8 cellular contexts compared by ENCODE assay signal in the genomic region with DNA sequence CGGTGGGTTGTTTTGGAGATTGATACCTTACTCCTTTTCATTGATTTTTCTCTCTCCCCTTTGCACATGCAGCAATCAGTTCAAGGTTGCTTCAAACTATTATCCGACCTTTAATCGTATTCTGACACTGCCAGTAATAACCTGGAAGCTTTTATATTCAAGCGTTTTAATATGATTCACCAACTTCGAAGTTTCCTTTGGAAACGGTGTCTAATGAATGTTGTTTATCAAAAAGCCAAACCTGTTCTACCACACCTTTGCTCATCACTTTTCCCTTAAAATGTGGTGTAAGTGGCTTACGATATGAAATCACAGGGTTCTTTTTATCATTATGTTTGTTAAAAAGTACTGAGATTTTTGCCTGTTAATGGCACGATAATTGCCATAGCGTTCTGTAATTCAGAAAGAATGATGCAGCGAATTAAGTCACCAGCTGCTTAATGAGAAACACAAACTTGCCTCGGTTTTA. TPM values are rescaled to one million over a fixed set of nuclear protein-coding genes. Genes with fewer than 3 reads are reported as not detected.
A peak's percentile ranks its signal among the peaks of the same experiment; 100 is the strongest.
DNase-seq lines count a peak whose midpoint lies in the region; ATAC-seq, FAIRE-seq and TF ChIP-seq lines count a peak whose summit lies in the region.

No MANE protein-coding gene starts in this region.

- H3K9me2 ChIP-seq in GM23248 (ENCODE audit: insufficient read depth): no peaks in the 10 kb centered on the region

- 0 to 2% methylated on average over 11 of the region's 11 CpGs for whole genome bisulfite sequencing in GM23248 (ENCODE audit: low coverage in 1 of 2, low lambda C conversion rate in 2 of 2, missing lambda C conversion rate in 2 of 2), 2 experiments
- WGBS in liver: 18% methylated on average over 11 of the region's 11 CpGs

- ATAC-seq in HG03175 (IDR thresholded peaks at IDR 0.05; ENCODE audit: unreplicated experiment): no peak

- in situ Hi-C loops in GM23248 (cut with MboI): no loop called here

- intact Hi-C loops in tibial artery (cut with DNase I; ENCODE audit: low total_unique reads): no loop called here

- no peak for FAIRE-seq in astrocyte (lab: Jason Lieb, UNC)

- no peaks in the 10 kb centered on the region for H3K27me3 Mint-ChIP-seq in astrocyte (ENCODE audit: low read depth, unreplicated experiment)

- TF ChIP-seq CTCF in astrocyte (IDR thresholded peaks at IDR 0.05; ENCODE audit: insufficient read depth, low read depth, low read length): no peak
- TF ChIP-seq CTCF in liver (IDR thresholded peaks at IDR 0.05; ENCODE audit: low read depth, low read length, missing input control): no peak
- TF ChIP-seq CTCF in tibial artery (IDR thresholded peaks at IDR 0.05): no peak

- peak overlapping the region; percentile 96 for H3K4me3 Mint-ChIP-seq in astrocyte (ENCODE audit: unreplicated experiment)

- H3K4me3 ChIP-seq in GM23248 (peak overlapping the region; percentile 99), astrocyte (ENCODE audit: insufficient read depth, low read depth, low read length) (peak overlapping the region; percentile 82), liver (ENCODE audit: low read depth in 1 of 3, low read length in 3 of 3) (peak overlapping the region; percentile 55 to 98 (median 72)), tibial artery (peak overlapping the region; percentile 68 to 82)

- H3K27ac Mint-ChIP-seq in astrocyte (ENCODE audit: unreplicated experiment): peak overlapping the region; percentile 96

- H3K79me2 ChIP-seq in GM23248 (ENCODE audit: insufficient read depth) (peaks cover 58% of the 10 kb centered on the region), astrocyte (ENCODE audit: insufficient read depth, low read length) (peaks cover 55% of the 10 kb centered on the region)

- no peaks in the 10 kb centered on the region for H4K20me1 ChIP-seq in GM23248 (ENCODE audit: insufficient read depth)
- H4K20me1 ChIP-seq in astrocyte (ENCODE audit: insufficient read depth, low read length): peaks cover 22% of the 10 kb centered on the region

- peaks cover 2% of the 10 kb centered on the region for H3K36me3 Mint-ChIP-seq in astrocyte (ENCODE audit: low read depth, unreplicated experiment)

- no peaks in the 10 kb centered on the region for H3K9me3 Mint-ChIP-seq in astrocyte (ENCODE audit: unreplicated experiment)

- H3K36me3 ChIP-seq in GM23248 (ENCODE audit: low read depth): no peaks in the 10 kb centered on the region
- H3K36me3 ChIP-seq in astrocyte (ENCODE audit: insufficient read depth, low read length): no peaks in the 10 kb centered on the region
- H3K36me3 ChIP-seq in liver (ENCODE audit: control insufficient read depth in 4 of 4, insufficient read depth in 3 of 4, low read depth in 1 of 4, low read length in 3 of 4): no peaks in the 10 kb centered on the region
- H3K36me3 ChIP-seq in tibial artery: no peaks in the 10 kb centered on the region

- H3K4me2 ChIP-seq in GM23248 (ENCODE audit: unreplicated experiment): peak overlapping the region; percentile 96
- H3K4me2 ChIP-seq in astrocyte (ENCODE audit: low read length): peak overlapping the region; percentile 96

- DNase-seq in A172 (ENCODE audit: low spot score) (peak; percentile 6), GM23248 (peak; percentile 54), astrocyte (ENCODE audit: low read depth) (peak; percentile 18), tibial artery (no peak), H4 (ENCODE audit: low spot score) (no peak), GM03348 (ENCODE audit: low spot score) (no peak)

- no peaks in the 10 kb centered on the region for H3K9me3 ChIP-seq in GM23248 (ENCODE audit: low read depth)
- H3K9me3 ChIP-seq in astrocyte (ENCODE audit: insufficient read depth, low read depth, low read length): no peaks in the 10 kb centered on the region
- H3K9me3 ChIP-seq in liver (ENCODE audit: control insufficient read depth in 4 of 4, low read length in 3 of 4): no peaks in the 10 kb centered on the region
- H3K9me3 ChIP-seq in tibial artery: no peaks in the 10 kb centered on the region

- H3K9ac ChIP-seq in GM23248 (peak overlapping the region; percentile 95), astrocyte (ENCODE audit: low read length) (peak overlapping the region; percentile 86), liver (ENCODE audit: low read depth in 1 of 2, low read length in 2 of 2) (peak overlapping the region; percentile 77 to 82)

- H3K4me1 ChIP-seq in GM23248 (ENCODE audit: insufficient read depth): peaks cover 29% of the 10 kb centered on the region
- H3K4me1 ChIP-seq in astrocyte (ENCODE audit: insufficient read depth, low read length): peaks cover 5% of the 10 kb centered on the region
- peaks cover 2 to 19% (median 13%) of the 10 kb centered on the region in 4 donors for H3K4me1 ChIP-seq in liver (ENCODE audit: control insufficient read depth in 4 of 4, insufficient read depth in 4 of 4, low read length in 3 of 4)
- peaks cover 0 to 23% (median 13%) of the 10 kb centered on the region in 4 donors for H3K4me1 ChIP-seq in tibial artery

- H3K4me1 Mint-ChIP-seq in astrocyte (ENCODE audit: low read depth, unreplicated experiment): peaks cover 15% of the 10 kb centered on the region

- peak overlapping the region; percentile 79 for H3K27ac ChIP-seq in GM23248
- H3K27ac ChIP-seq in astrocyte (ENCODE audit: low read depth, low read length): peak overlapping the region; percentile 75
- peak overlapping the region; percentile 82 to 88 for H3K27ac ChIP-seq in liver (ENCODE audit: low read depth in 1 of 2, low read length in 2 of 2)
- peak overlapping the region; percentile 97 to 99 for H3K27ac ChIP-seq in tibial artery

- H3F3A ChIP-seq in GM23248 (ENCODE audit: insufficient read depth): peaks cover 5% of the 10 kb centered on the region; the same call in 1 of the 2 replicates

- TF ChIP-seq RAD21 in liver (IDR thresholded peaks at IDR 0.05): no peak

- H2AFZ ChIP-seq in GM23248 (peak overlapping the region; percentile 74), astrocyte (ENCODE audit: low read depth, low read length) (peak overlapping the region; percentile 67)

- H3K27me3 ChIP-seq in GM23248 (replicated peaks; ENCODE audit: insufficient read depth) (no peaks in the 10 kb centered on the region), astrocyte (ENCODE audit: insufficient read depth, low read length) (no peaks in the 10 kb centered on the region), liver (ENCODE audit: control insufficient read depth in 4 of 4, insufficient read depth in 4 of 4, low read length in 3 of 4) (no peaks in the 10 kb centered on the region), tibial artery (no peaks in the 10 kb centered on the region)

TF ChIP-seq in liver, 16 proteins besides CTCF, POLR2A, EP300 and RAD21:
- no peak for TF ChIP-seq JUND (IDR thresholded peaks at IDR 0.05)
- no peak for TF ChIP-seq GABPA (IDR thresholded peaks at IDR 0.05 in 1 of 2, conservative IDR thresholded peaks at IDR 0.05 in 1 of 2)
- no peak for TF ChIP-seq FOXA1 (IDR thresholded peaks at IDR 0.05)
- no peak for TF ChIP-seq FOXA2 (IDR thresholded peaks at IDR 0.05)
- no peak for TF ChIP-seq YY1 (IDR thresholded peaks at IDR 0.05)
- no peak for TF ChIP-seq SP1 (IDR thresholded peaks at IDR 0.05)
- TF ChIP-seq, protein P1, sequence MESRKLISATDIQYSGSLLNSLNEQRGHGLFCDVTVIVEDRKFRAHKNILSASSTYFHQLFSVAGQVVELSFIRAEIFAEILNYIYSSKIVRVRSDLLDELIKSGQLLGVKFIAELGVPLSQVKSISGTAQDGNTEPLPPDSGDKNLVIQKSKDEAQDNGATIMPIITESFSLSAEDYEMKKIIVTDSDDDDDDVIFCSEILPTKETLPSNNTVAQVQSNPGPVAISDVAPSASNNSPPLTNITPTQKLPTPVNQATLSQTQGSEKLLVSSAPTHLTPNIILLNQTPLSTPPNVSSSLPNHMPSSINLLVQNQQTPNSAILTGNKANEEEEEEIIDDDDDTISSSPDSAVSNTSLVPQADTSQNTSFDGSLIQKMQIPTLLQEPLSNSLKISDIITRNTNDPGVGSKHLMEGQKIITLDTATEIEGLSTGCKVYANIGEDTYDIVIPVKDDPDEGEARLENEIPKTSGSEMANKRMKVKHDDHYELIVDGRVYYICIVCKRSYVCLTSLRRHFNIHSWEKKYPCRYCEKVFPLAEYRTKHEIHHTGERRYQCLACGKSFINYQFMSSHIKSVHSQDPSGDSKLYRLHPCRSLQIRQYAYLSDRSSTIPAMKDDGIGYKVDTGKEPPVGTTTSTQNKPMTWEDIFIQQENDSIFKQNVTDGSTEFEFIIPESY (IDR thresholded peaks at IDR 0.05): no peak
- TF ChIP-seq NR2F2 (IDR thresholded peaks at IDR 0.05): no peak
- no peak for TF ChIP-seq HNF4G (IDR thresholded peaks at IDR 0.05)
- TF ChIP-seq, protein P2, sequence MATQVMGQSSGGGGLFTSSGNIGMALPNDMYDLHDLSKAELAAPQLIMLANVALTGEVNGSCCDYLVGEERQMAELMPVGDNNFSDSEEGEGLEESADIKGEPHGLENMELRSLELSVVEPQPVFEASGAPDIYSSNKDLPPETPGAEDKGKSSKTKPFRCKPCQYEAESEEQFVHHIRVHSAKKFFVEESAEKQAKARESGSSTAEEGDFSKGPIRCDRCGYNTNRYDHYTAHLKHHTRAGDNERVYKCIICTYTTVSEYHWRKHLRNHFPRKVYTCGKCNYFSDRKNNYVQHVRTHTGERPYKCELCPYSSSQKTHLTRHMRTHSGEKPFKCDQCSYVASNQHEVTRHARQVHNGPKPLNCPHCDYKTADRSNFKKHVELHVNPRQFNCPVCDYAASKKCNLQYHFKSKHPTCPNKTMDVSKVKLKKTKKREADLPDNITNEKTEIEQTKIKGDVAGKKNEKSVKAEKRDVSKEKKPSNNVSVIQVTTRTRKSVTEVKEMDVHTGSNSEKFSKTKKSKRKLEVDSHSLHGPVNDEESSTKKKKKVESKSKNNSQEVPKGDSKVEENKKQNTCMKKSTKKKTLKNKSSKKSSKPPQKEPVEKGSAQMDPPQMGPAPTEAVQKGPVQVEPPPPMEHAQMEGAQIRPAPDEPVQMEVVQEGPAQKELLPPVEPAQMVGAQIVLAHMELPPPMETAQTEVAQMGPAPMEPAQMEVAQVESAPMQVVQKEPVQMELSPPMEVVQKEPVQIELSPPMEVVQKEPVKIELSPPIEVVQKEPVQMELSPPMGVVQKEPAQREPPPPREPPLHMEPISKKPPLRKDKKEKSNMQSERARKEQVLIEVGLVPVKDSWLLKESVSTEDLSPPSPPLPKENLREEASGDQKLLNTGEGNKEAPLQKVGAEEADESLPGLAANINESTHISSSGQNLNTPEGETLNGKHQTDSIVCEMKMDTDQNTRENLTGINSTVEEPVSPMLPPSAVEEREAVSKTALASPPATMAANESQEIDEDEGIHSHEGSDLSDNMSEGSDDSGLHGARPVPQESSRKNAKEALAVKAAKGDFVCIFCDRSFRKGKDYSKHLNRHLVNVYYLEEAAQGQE (IDR thresholded peaks at IDR 0.05): no peak
- no peak for TF ChIP-seq TAF1 (conservative IDR thresholded peaks at IDR 0.05)

RNA-seq across cellular contexts. Expression of a gene that starts 0.7 kb away (rescaled TPM):
- total RNA-seq in A172 (2014; rRNA removed; shearing (Covaris generic)): 37.6 and 39.3 TPM in 2 replicates
- total RNA-seq in GM23248 (2014; rRNA removed; shearing (Covaris generic)): 28.7 and 49.9 TPM in 2 replicates
- polyA plus RNA-seq in GM23248 (2016; fragmentation: Nextera tagmentation; extraction: Ambion mirVana): 4.4 and 4.9 TPM in 2 replicates
- 21.8 and 25.7 TPM in 2 replicates for total RNA-seq in astrocyte
- 1 to 10 TPM; 7.6 to 8.9 TPM for total RNA-seq in liver
- 1 to 10 TPM; 1.9 to 2.0 TPM for polyA plus RNA-seq in liver
- 7.7 and 18.5 TPM in 2 replicates for total RNA-seq in H4 (2014; rRNA removed; shearing (Covaris generic))

Comparison
In these comparisons a context has a peak if more than half of its experiments do, and no peak if none do; other contexts are left out.
1. DNase-seq: peak in A172 (single experiment), GM23248 (single experiment) and astrocyte (single experiment); none in tibial artery (0 of 2), H4 (single experiment) and GM03348 (single experiment).
2. Peak in every context shown above with its lines, with median percentiles within 50 percentile points of each other: H3K27ac ChIP-seq, H3K4me3 ChIP-seq and H3K9ac ChIP-seq.